Comparison of ENCODE assay signal across 12 cellular contexts in the genomic region with DNA sequence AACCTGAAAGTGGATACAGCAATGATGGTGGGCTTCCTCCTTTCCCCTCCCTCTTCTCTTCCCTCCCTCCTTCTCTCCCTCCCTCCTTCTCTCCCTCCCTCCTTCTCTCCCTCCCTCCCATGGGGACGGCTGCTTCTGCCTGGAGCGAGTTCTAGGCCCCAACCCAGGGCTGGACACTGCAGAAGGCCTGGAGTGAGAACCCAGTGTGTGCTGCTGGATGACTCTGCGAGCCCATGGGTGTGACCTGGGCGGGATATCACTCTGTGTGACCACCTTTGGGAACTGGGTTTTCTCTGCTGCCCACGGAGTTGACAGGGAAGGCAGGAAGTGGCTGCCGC.
DNase-seq lines count a peak whose midpoint lies in the region; ATAC-seq, FAIRE-seq and TF ChIP-seq lines count a peak whose summit lies in the region.
"Had no signal": no experiment of that assay in that cellular context is flagged by ENCODE, and none has a peak within 500 bp of the region (broad histone marks: within the 10 kb centered on the region; RNA-seq: fewer than 3 reads in every experiment).

No MANE protein-coding gene starts in this region.

- ATAC-seq in mucosa of descending colon (peak; percentile 28), GM19328 (IDR thresholded peaks at IDR 0.05; ENCODE audit: unreplicated experiment) (no peak)

- no peak overlapping the region for H2AFZ ChIP-seq in H1 (ENCODE audit: low read length)

- CTCF ChIA-PET in H1 (lab: Charles Lee; ENCODE audit: partially characterized antibody), result interaction anchor here (0.7 to 12.5 kb wide), 21 partner anchors 9 to 313 kb away, joined by 3 to 177 read pairs (median 5); no protein-coding TSS in a partner anchor

- no peak for TF ChIP-seq EP300 in H1 (IDR thresholded peaks at IDR 0.05; ENCODE audit: borderline replicate concordance in 1 of 2, low read depth in 2 of 2, low read length in 2 of 2)

- H2BK5ac ChIP-seq in H1 (ENCODE audit: low read depth, low read length), result 0 out of 2 replicates have a peak overlapping the region, but pooled peaks have one; percentile 3

- H2BK20ac ChIP-seq in H1 (ENCODE audit: low read length), result no peak overlapping the region

- H3K79me2 ChIP-seq in H1 (ENCODE audit: control insufficient read depth in 1 of 2, insufficient read depth in 2 of 2, low read length in 2 of 2), result no peaks in the 10 kb centered on the region

- no peak overlapping the region for H3K23ac ChIP-seq in H1 (ENCODE audit: insufficient read length)

- POLR2A ChIA-PET in H1 (lab: Charles Lee; ENCODE audit: partially characterized antibody), result interaction anchor here (1.5 kb wide), 1 partner anchor 42 kb away, joined by 3 read pairs; no protein-coding TSS in a partner anchor

- peaks cover 29% of the 10 kb centered on the region for H3K4me1 ChIP-seq in NT2/D1 (ENCODE audit: insufficient read depth, insufficient read length)
- H3K4me1 ChIP-seq in H1 (replicated peaks in 1 of 4; ENCODE audit: control insufficient read depth in 3 of 4, insufficient read depth in 4 of 4, low read length in 3 of 4), result peaks cover 2 to 13% (median 11%) of the 10 kb centered on the region in 4 experiments
- peaks cover 19% of the 10 kb centered on the region for H3K4me1 ChIP-seq in mucosa of descending colon (ENCODE audit: low read depth)
- H3K4me1 ChIP-seq in thyroid gland, result peaks cover 26 to 42% of the 10 kb centered on the region in 2 donors

- peaks cover 10 to 14% of the 10 kb centered on the region in 2 experiments for H4K20me1 ChIP-seq in H1 (replicated peaks in 1 of 2; ENCODE audit: control insufficient read depth in 1 of 2, insufficient read depth in 2 of 2, low read length in 2 of 2)

- peak overlapping the region; percentile 51 for H3K18ac ChIP-seq in H1 (ENCODE audit: extremely low read depth, low read length)

- H3K9ac ChIP-seq in NT2/D1 (ENCODE audit: insufficient read length, low read depth) (peak overlapping the region; percentile 6), H1 (replicated peaks in 1 of 4; ENCODE audit: extremely low read depth in 1 of 4, low read depth in 3 of 4, low read length in 3 of 4) (no peak overlapping the region; a peak in 1 of 7 replicates)

- H3K36me3 ChIP-seq in NT2/D1 (ENCODE audit: insufficient read depth, insufficient read length, low read length) (no peaks in the 10 kb centered on the region), H1 (ENCODE audit: control insufficient read depth in 2 of 4, insufficient read depth in 4 of 4, low read length in 3 of 4) (no peaks in the 10 kb centered on the region), mucosa of descending colon (ENCODE audit: low read depth) (no peaks in the 10 kb centered on the region), thyroid gland (no peaks in the 10 kb centered on the region)
- H3K36me3 ChIP-seq: spleen had no signal

- H3K56ac ChIP-seq in H1 (replicated peaks; ENCODE audit: insufficient read length, low read depth, low read length), result no peak overlapping the region

- no peak overlapping the region for H2BK12ac ChIP-seq in H1 (ENCODE audit: low read depth, low read length)

- H3K27ac ChIP-seq in H1 (ENCODE audit: low read depth, low read length) (no peak overlapping the region), thyroid gland (peak overlapping the region; percentile 82 to 95 (median 92))
- H3K27ac ChIP-seq: epithelial cell of prostate had no signal

- no peak overlapping the region for H4K8ac ChIP-seq in H1 (ENCODE audit: extremely low read depth, insufficient read depth, low read length)

- TF ChIP-seq POLR2A in H1 (IDR thresholded peaks at IDR 0.05; ENCODE audit: control extremely low read depth in 1 of 2, low read depth in 2 of 2, low read length in 2 of 2) (no peak), thyroid gland (IDR thresholded peaks at IDR 0.05) (no peak)

- H3K27me3 ChIP-seq in NT2/D1 (ENCODE audit: insufficient read depth, insufficient read length) (no peaks in the 10 kb centered on the region), H1 (replicated peaks in 1 of 4; ENCODE audit: control insufficient read depth in 3 of 4, extremely low read depth in 1 of 4, insufficient read depth in 3 of 4, low read length in 3 of 4) (peaks cover 0 to 6% (median 3%) of the 10 kb centered on the region in 4 experiments; a peak in 3 of 7 replicates), thyroid gland (no peaks in the 10 kb centered on the region)

- H3K14ac ChIP-seq in H1 (ENCODE audit: insufficient read length), result no peak overlapping the region

- H3K4me3 ChIP-seq in NT2/D1 (ENCODE audit: insufficient read length, low read depth) (no peak overlapping the region), H1 (ENCODE audit: extremely low read depth in 1 of 4, insufficient read depth in 2 of 4, low read depth in 3 of 4, low read length in 4 of 4) (no peak overlapping the region), mucosa of descending colon (no peak overlapping the region), thyroid gland (replicated peaks in 1 of 3) (no peak overlapping the region)
- H3K4me3 ChIP-seq: spleen had no signal

- 0 out of 2 replicates have a peak overlapping the region, but pooled peaks have one; percentile 16 for H2BK15ac ChIP-seq in H1 (ENCODE audit: low read length)

- TF ChIP-seq CTCF in H1 (IDR thresholded peaks at IDR 0.05; ENCODE audit: control extremely low read depth in 1 of 3, insufficient read depth in 1 of 3, low read depth in 1 of 3, low read length in 3 of 3), result no peak
- TF ChIP-seq CTCF in mucosa of descending colon (IDR thresholded peaks at IDR 0.05), result no peak
- TF ChIP-seq CTCF in thyroid gland (IDR thresholded peaks at IDR 0.05), result no peak

- no peak overlapping the region for H2BK120ac ChIP-seq in H1 (replicated peaks; ENCODE audit: low read depth, low read length)

- no peak overlapping the region for H3K4me2 ChIP-seq in H1 (ENCODE audit: insufficient read depth in 1 of 2, low read depth in 2 of 2, low read length in 2 of 2)

- no peaks in the 10 kb centered on the region; the same call in 1 of the 2 replicates for H3K23me2 ChIP-seq in H1 (ENCODE audit: low read depth, low read length)

- no peak overlapping the region for H4K5ac ChIP-seq in H1 (ENCODE audit: insufficient read length, low read depth, low read length)

- FAIRE-seq in H1 (lab: Jason Lieb, UNC), result no peak

- 91% methylated on average over 6 of the region's 6 CpGs; no CpG with 5 or more reads in 1 of the 2 experiments for WGBS in H1 (ENCODE audit: extremely low coverage in 1 of 2, insufficient coverage in 1 of 2, insufficient read length in 1 of 2, insufficient replicate concordance in 2 of 2, low coverage in 1 of 2, low lambda C conversion rate in 2 of 2, missing lambda C conversion rate in 1 of 2), 2 experiments
- 32 to 33% methylated on average over 4 to 6 of the region's 6 CpGs for WGBS in thyroid gland, 2 donors

- no peak overlapping the region for H3K4ac ChIP-seq in H1 (replicated peaks; ENCODE audit: insufficient read length, low read depth, low read length)

- H3K9me3 ChIP-seq in NT2/D1 (ENCODE audit: insufficient read depth, low read length), result no peaks in the 10 kb centered on the region
- H3K9me3 ChIP-seq in H1 (ENCODE audit: insufficient read depth in 2 of 2, low read depth in 1 of 2, low read length in 1 of 2), result no peaks in the 10 kb centered on the region
- no peaks in the 10 kb centered on the region for H3K9me3 ChIP-seq in mucosa of descending colon
- H3K9me3 ChIP-seq in thyroid gland, result no peaks in the 10 kb centered on the region
- H3K9me3 ChIP-seq: spleen had no signal

- peaks cover 4% of the 10 kb centered on the region for H3K79me1 ChIP-seq in H1 (ENCODE audit: low read depth, low read length)

- TF ChIP-seq RAD21 in H1 (IDR thresholded peaks at IDR 0.05 in 1 of 2, conservative IDR thresholded peaks at IDR 0.05 in 1 of 2; ENCODE audit: low read depth in 2 of 2, low read length in 2 of 2), result no peak

- intact Hi-C loops in mucosa of descending colon (cut with DNase I, micrococcal nuclease) (no loop called here), thyroid gland (cut with DNase I) (no loop called here)

- DNase-seq in NT2/D1 (ENCODE audit: low read depth, low spot score) (no peak), H1 (ENCODE audit: low read depth in 1 of 2, low spot score in 2 of 2) (no peak), mucosa of descending colon (no peak), thyroid gland (no peak), NCI-H1105 treated with DMSO at 0.1 percent for 48 hours (lab: John Stamatoyannopoulos, UW) (no peak), HuH-7.5 (ENCODE audit: low spot score) (no peak)
- DNase-seq in activated T-cell treated with anti-CD3 and anti-CD28 coated beads, Interleukin-2, amount 50 U/mL, for 1 hour, result no peak
- DNase-seq: cerebellar nuclear complex, spleen, SW 1271 had no signal

- 0 out of 2 replicates have a peak overlapping the region, but pooled peaks have one; percentile 9 for H2AK5ac ChIP-seq in H1 (ENCODE audit: low read depth, low read length)

- no peak overlapping the region for H4K91ac ChIP-seq in H1 (replicated peaks; ENCODE audit: insufficient read length, low read length)

TF ChIP-seq in H1, 55 proteins besides CTCF, POLR2A, EP300 and RAD21 (continues in another document):
- no peak for TF ChIP-seq TBP (IDR thresholded peaks at IDR 0.05; ENCODE audit: low read depth, low read length)
- no peak for TF ChIP-seq RNF2 (IDR thresholded peaks at IDR 0.05; ENCODE audit: borderline replicate concordance, low read depth, low read length, missing control alignments, poor library complexity, severe bottlenecking)
- no peak for TF ChIP-seq HDAC6 (IDR thresholded peaks at IDR 0.05; ENCODE audit: low read depth, low read length)
- no peak for TF ChIP-seq JUN (IDR thresholded peaks at IDR 0.05; ENCODE audit: low read depth, low read length)
- TF ChIP-seq, protein P1, sequence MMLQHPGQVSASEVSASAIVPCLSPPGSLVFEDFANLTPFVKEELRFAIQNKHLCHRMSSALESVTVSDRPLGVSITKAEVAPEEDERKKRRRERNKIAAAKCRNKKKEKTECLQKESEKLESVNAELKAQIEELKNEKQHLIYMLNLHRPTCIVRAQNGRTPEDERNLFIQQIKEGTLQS (IDR thresholded peaks at IDR 0.05; ENCODE audit: insufficient read depth, low read depth, low read length), result no peak
- TF ChIP-seq ATF2 (IDR thresholded peaks at IDR 0.05; ENCODE audit: low read length), result no peak
- TF ChIP-seq BACH1 (IDR thresholded peaks at IDR 0.05; ENCODE audit: low read length), result no peak
- no peak for TF ChIP-seq SRF (IDR thresholded peaks at IDR 0.05; ENCODE audit: low read depth, low read length)
- no peak for TF ChIP-seq RFX5 (IDR thresholded peaks at IDR 0.05; ENCODE audit: borderline replicate concordance, low read depth, low read length)
